ENCODE assay signal across 9 cellular contexts in genomic region chr2:162126145-162126926, GRCh38. TPM values are rescaled to one million over a fixed set of nuclear protein-coding genes. Genes with fewer than 3 reads are reported as not detected.
DNase-seq lines count a peak whose midpoint lies in the region; ATAC-seq and TF ChIP-seq lines count a peak whose summit lies in the region.
"Had no signal": no experiment of that assay in that cellular context is flagged by ENCODE, and none has a peak within 500 bp of the region (broad histone marks: within the 10 kb centered on the region; RNA-seq: fewer than 3 reads in every experiment).

No MANE protein-coding gene starts in this region.

- peaks cover 0 to 10% (median 0%) of the 10 kb centered on the region in 3 donors for H3K9me3 ChIP-seq in gastroesophageal sphincter

- no peak for DNase-seq in natural killer cell treated with Interleukin-12 subunit alpha and Interleukin-12 subunit beta and Interleukin-15 and Interleukin-18, amount 100 ng/mL, for 72 hours (ENCODE audit: low spot score)
- DNase-seq in natural killer cell (no peak), SIG-M5 (lab: John Stamatoyannopoulos, UW) (peak; percentile 67), NCI-H2227 treated with DMSO at 0.1 percent for 48 hours (lab: John Stamatoyannopoulos, UW) (no peak), NCI-H128 (lab: John Stamatoyannopoulos, UW; ENCODE audit: unreplicated experiment) (no peak), amniotic stem cell (lab: John Stamatoyannopoulos, UW) (no peak)
- DNase-seq: Caco-2 had no signal

- H3K4me1 ChIP-seq in gastroesophageal sphincter: no peaks in the 10 kb centered on the region

- TF ChIP-seq POLR2A in gastroesophageal sphincter (IDR thresholded peaks at IDR 0.05): no peak

- H3K27me3 Mint-ChIP-seq in natural killer cell treated with Interleukin-12 subunit alpha and Interleukin-12 subunit beta and Interleukin-15 and Interleukin-18, amount 100 ng/mL, for 72 hours: peaks cover 13 to 24% of the 10 kb centered on the region in 2 donors
- peaks cover 0 to 19% of the 10 kb centered on the region in 2 donors for H3K27me3 Mint-ChIP-seq in natural killer cell (ENCODE audit: low read depth in 2 of 2)

- intact Hi-C loops in natural killer cell (cut with micrococcal nuclease): no loop called here

- H3K4me3 Mint-ChIP-seq in natural killer cell treated with Interleukin-12 subunit alpha and Interleukin-12 subunit beta and Interleukin-15 and Interleukin-18, amount 100 ng/mL, for 72 hours: no peak overlapping the region
- no peak overlapping the region for H3K4me3 Mint-ChIP-seq in natural killer cell

- 27 to 60% methylated on average over 1 to 2 of the region's 3 CpGs for WGBS in gastroesophageal sphincter (ENCODE audit: low coverage in 1 of 2), 2 donors

- H3K36me3 ChIP-seq in gastroesophageal sphincter: no peaks in the 10 kb centered on the region

- peak overlapping the region; percentile 3 to 58 for H3K27ac Mint-ChIP-seq in natural killer cell treated with Interleukin-12 subunit alpha and Interleukin-12 subunit beta and Interleukin-15 and Interleukin-18, amount 100 ng/mL, for 72 hours
- H3K27ac Mint-ChIP-seq in natural killer cell: no peak overlapping the region

- no peak for TF ChIP-seq CTCF in natural killer cell (IDR thresholded peaks at IDR 0.05)
- no peak for TF ChIP-seq CTCF in gastroesophageal sphincter (IDR thresholded peaks at IDR 0.05)

- no peaks in the 10 kb centered on the region for H3K36me3 Mint-ChIP-seq in natural killer cell treated with Interleukin-12 subunit alpha and Interleukin-12 subunit beta and Interleukin-15 and Interleukin-18, amount 100 ng/mL, for 72 hours
- no peaks in the 10 kb centered on the region for H3K36me3 Mint-ChIP-seq in natural killer cell

- no peaks in the 10 kb centered on the region for H3K27me3 ChIP-seq in gastroesophageal sphincter

- ATAC-seq in natural killer cell treated with Interleukin-12 subunit alpha and Interleukin-12 subunit beta and Interleukin-15 and Interleukin-18, amount 100 ng/mL, for 72 hours: no peak
- ATAC-seq in natural killer cell: no peak
- peak; percentile 85 for ATAC-seq in HG02981 (IDR thresholded peaks at IDR 0.05; ENCODE audit: unreplicated experiment)
- no peak for ATAC-seq in gastroesophageal sphincter

- H3K9me3 Mint-ChIP-seq in natural killer cell treated with Interleukin-12 subunit alpha and Interleukin-12 subunit beta and Interleukin-15 and Interleukin-18, amount 100 ng/mL, for 72 hours: no peaks in the 10 kb centered on the region
- H3K9me3 Mint-ChIP-seq in natural killer cell: no peaks in the 10 kb centered on the region

- H3K27ac ChIP-seq in gastroesophageal sphincter: no peak overlapping the region

- TF ChIP-seq EP300 in gastroesophageal sphincter (IDR thresholded peaks at IDR 0.05): no peak

- H3K4me3 ChIP-seq in gastroesophageal sphincter: no peak overlapping the region

- H3K4me1 Mint-ChIP-seq in natural killer cell treated with Interleukin-12 subunit alpha and Interleukin-12 subunit beta and Interleukin-15 and Interleukin-18, amount 100 ng/mL, for 72 hours (ENCODE audit: low read depth in 2 of 2): peaks cover 10 to 12% of the 10 kb centered on the region in 2 donors
- H3K4me1 Mint-ChIP-seq in natural killer cell: no peaks in the 10 kb centered on the region

RNA-seq across cellular contexts. Expression of gene GCG, which starts 25.7 kb away (rescaled TPM):
- not detected for total RNA-seq in natural killer cell treated with Interleukin-12 subunit alpha and Interleukin-12 subunit beta and Interleukin-15 and Interleukin-18, amount 100 ng/mL, for 72 hours
- total RNA-seq in natural killer cell: not detected
- total RNA-seq in gastroesophageal sphincter: not detected
- total RNA-seq: Caco-2 had no signal

RNA-seq across cellular contexts. Expression of gene DPP4, which starts 52.3 kb away (rescaled TPM):
- total RNA-seq in natural killer cell treated with Interleukin-12 subunit alpha and Interleukin-12 subunit beta and Interleukin-15 and Interleukin-18, amount 100 ng/mL, for 72 hours: 100 to 1,000 TPM in 1 of 2 donors, 10 to 100 TPM in 1; 89.4 to 102 TPM
- 1 to 10 TPM; 1.8 to 2.3 (median 1.8) TPM for total RNA-seq in natural killer cell
- 1 to 10 TPM; 1.6 to 6.7 (median 3.2) TPM for total RNA-seq in gastroesophageal sphincter

Comparison
In these comparisons a context has a peak if more than half of its experiments do, and no peak if none do; other contexts are left out.
1. H3K27ac Mint-ChIP-seq: peak in natural killer cell treated with Interleukin-12 subunit alpha and Interleukin-12 subunit beta and Interleukin-15 and Interleukin-18, amount 100 ng/mL, for 72 hours (2 of 2); none in natural killer cell (0 of 2).
2. RNA of gene DPP4, which starts 52.3 kb away (total RNA-seq): 89.4 to 102 TPM in natural killer cell treated with Interleukin-12 subunit alpha and Interleukin-12 subunit beta and Interleukin-15 and Interleukin-18, amount 100 ng/mL, for 72 hours; 1.6 to 6.7 TPM in gastroesophageal sphincter and 1.8 to 2.3 TPM in natural killer cell; every median in the first group is over 10 times any median in the second.